In genomic region chr6:116060572-116061283, GRCh38 we compare ENCODE assay signal across 1 cellular context.
TF ChIP-seq lines count a peak whose summit lies in the region.

TSS of gene FRK (minus strand) at chr6:116060891. CDS start at chr6:116060311, 580 bp downstream.

TF ChIP-seq in HepG2, 621 proteins besides CTCF, POLR2A, EP300 and RAD21 (continued from another document and continues in another):
- no peak for TF ChIP-seq MNT (IDR thresholded peaks at IDR 0.05)
- no peak for TF ChIP-seq ATAD3A (CRISPR knock-in tag; IDR thresholded peaks at IDR 0.05)
- TF ChIP-seq ZNF816 (CRISPR knock-in tag; IDR thresholded peaks at IDR 0.05; ENCODE audit: borderline replicate concordance), result no peak; the same call in 1 of the 2 replicates
- no peak for TF ChIP-seq MZF1 (CRISPR knock-in tag; IDR thresholded peaks at IDR 0.05; ENCODE audit: borderline replicate concordance)
- no peak for TF ChIP-seq DNMT1 (CRISPR knock-in tag; IDR thresholded peaks at IDR 0.05)
- TF ChIP-seq GMEB1 (CRISPR knock-in tag; IDR thresholded peaks at IDR 0.05; ENCODE audit: borderline replicate concordance), result 0 out of 2 replicates have a peak, but pooled peaks have one; percentile 14
- no peak for TF ChIP-seq ZNF574 (CRISPR knock-in tag; IDR thresholded peaks at IDR 0.05)
- TF ChIP-seq MEIS2 (CRISPR knock-in tag; IDR thresholded peaks at IDR 0.05), result no peak
- TF ChIP-seq ZNF552 (CRISPR knock-in tag; IDR thresholded peaks at IDR 0.05; ENCODE audit: borderline replicate concordance), result no peak
- no peak; the same call in 1 of the 2 replicates for TF ChIP-seq ZBTB37 (CRISPR knock-in tag; IDR thresholded peaks at IDR 0.05)
- peak; percentile 17; the same call in 1 of the 2 replicates for TF ChIP-seq BCL6 (CRISPR knock-in tag; IDR thresholded peaks at IDR 0.05)
- TF ChIP-seq NR2F1 (CRISPR knock-in tag; IDR thresholded peaks at IDR 0.05), result no peak
- TF ChIP-seq ZNF740 (CRISPR knock-in tag; IDR thresholded peaks at IDR 0.05), result no peak
- TF ChIP-seq ADNP (CRISPR knock-in tag; IDR thresholded peaks at IDR 0.05), result no peak
- TF ChIP-seq ZNF776 (CRISPR knock-in tag; IDR thresholded peaks at IDR 0.05), result no peak
- TF ChIP-seq ZNF660 (CRISPR knock-in tag; IDR thresholded peaks at IDR 0.05; ENCODE audit: borderline replicate concordance, low read depth), result no peak
- TF ChIP-seq ZZZ3 (CRISPR knock-in tag; IDR thresholded peaks at IDR 0.05; ENCODE audit: borderline replicate concordance), result no peak
- no peak for TF ChIP-seq ZNF784 (CRISPR knock-in tag; IDR thresholded peaks at IDR 0.05; ENCODE audit: borderline replicate concordance)
- TF ChIP-seq SP140L (CRISPR knock-in tag; IDR thresholded peaks at IDR 0.05; ENCODE audit: borderline replicate concordance), result no peak; the same call in 1 of the 2 replicates
- TF ChIP-seq GFI1 (CRISPR knock-in tag; IDR thresholded peaks at IDR 0.05; ENCODE audit: borderline replicate concordance), result peak; percentile 74
- TF ChIP-seq ATM (IDR thresholded peaks at IDR 0.05; ENCODE audit: borderline replicate concordance), result no peak
- TF ChIP-seq DZIP1 (CRISPR knock-in tag; IDR thresholded peaks at IDR 0.05), result no peak
- no peak for TF ChIP-seq ZNF362 (CRISPR knock-in tag; IDR thresholded peaks at IDR 0.05; ENCODE audit: borderline replicate concordance)
- TF ChIP-seq ATF1 (CRISPR knock-in tag; IDR thresholded peaks at IDR 0.05), result peak; percentile 52; the same call in 1 of the 2 replicates
- 0 out of 2 replicates have a peak, but pooled peaks have one; percentile 28 for TF ChIP-seq ATF7-NPFF (CRISPR knock-in tag; IDR thresholded peaks at IDR 0.05; ENCODE audit: low read depth)
- TF ChIP-seq HIC2 (CRISPR knock-in tag; IDR thresholded peaks at IDR 0.05; ENCODE audit: low read depth), result no peak
- TF ChIP-seq ZNF562 (CRISPR knock-in tag; IDR thresholded peaks at IDR 0.05; ENCODE audit: borderline replicate concordance), result no peak
- no peak for TF ChIP-seq AKAP8 (CRISPR knock-in tag; IDR thresholded peaks at IDR 0.05)
- no peak for TF ChIP-seq PREB (CRISPR knock-in tag; IDR thresholded peaks at IDR 0.05)
- peak; percentile 60; the same call in 1 of the 2 replicates for TF ChIP-seq ARID3A (IDR thresholded peaks at IDR 0.05; ENCODE audit: low read depth, low read length)
- TF ChIP-seq HDAC6 (IDR thresholded peaks at IDR 0.05; ENCODE audit: low read depth, low read length), result no peak
- no peak for TF ChIP-seq ATF2 (CRISPR knock-in tag; IDR thresholded peaks at IDR 0.05)
- TF ChIP-seq ZBTB7A (CRISPR knock-in tag; IDR thresholded peaks at IDR 0.05), result no peak
- TF ChIP-seq RFX1 (IDR thresholded peaks at IDR 0.05), result no peak
- no peak for TF ChIP-seq BATF2 (CRISPR knock-in tag; IDR thresholded peaks at IDR 0.05)
- TF ChIP-seq ZNF557 (CRISPR knock-in tag; IDR thresholded peaks at IDR 0.05), result no peak
- TF ChIP-seq RFX3 (CRISPR knock-in tag; IDR thresholded peaks at IDR 0.05), result peak; percentile 11; the same call in 1 of the 2 replicates
- no peak for TF ChIP-seq DBP (CRISPR knock-in tag; IDR thresholded peaks at IDR 0.05; ENCODE audit: not compliant biosample characterization)
